In the genomic region with DNA sequence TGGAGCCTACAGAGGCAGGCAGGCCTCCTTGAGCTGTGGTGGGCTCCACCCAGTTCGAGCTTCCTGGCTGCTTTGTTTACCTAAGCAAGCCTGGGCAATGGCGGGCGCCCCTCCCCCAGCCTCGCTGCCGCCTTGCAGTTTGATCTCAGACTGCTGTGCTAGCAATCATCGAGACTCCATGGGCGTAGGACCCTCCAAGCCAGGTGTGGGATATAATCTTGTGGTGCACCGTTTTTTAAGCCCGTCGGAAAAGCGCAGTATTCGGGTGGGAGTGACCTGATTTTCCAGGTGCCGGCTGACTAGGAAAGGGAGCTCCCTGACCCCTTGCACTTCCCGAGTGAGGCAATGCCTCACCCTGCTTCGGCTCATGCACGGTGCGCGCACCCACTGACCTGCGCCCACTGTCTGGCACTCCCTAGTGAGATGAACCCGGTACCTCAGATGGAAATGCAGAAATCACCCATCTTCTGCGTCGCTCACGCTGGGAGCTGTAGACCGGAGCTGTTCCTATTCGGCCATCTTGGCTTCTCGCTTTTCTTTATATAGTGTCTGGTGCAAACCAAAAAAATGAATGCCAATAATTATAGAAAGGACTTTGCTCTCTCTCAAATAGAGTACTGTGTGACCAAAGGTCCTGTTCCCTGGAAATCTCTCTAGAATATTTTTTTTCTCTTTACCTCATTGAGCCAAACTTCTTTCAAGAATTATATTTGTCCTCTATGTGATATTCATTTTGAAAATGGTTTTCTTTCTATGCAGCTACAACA, we compare ENCODE assay signal across 5 cellular contexts. TPM values are rescaled to one million over a fixed set of nuclear protein-coding genes. Genes with fewer than 3 reads are reported as not detected.
"Had no signal": no experiment of that assay in that cellular context is flagged by ENCODE, and none has a peak within 500 bp of the region (broad histone marks: within the 10 kb centered on the region; RNA-seq: fewer than 3 reads in every experiment).

No MANE protein-coding gene starts in this region.

RNA-seq across cellular contexts. Expression of gene OTOGL, which starts 50.4 kb away (rescaled TPM):
- total RNA-seq: activated CD8-positive, alpha-beta memory T cell treated with anti-CD3 and anti-CD28 coated beads for 36 hours; activated T-cell treated with anti-CD3 and anti-CD28 coated beads, Interleukin-2, amount 50 U/mL, for 4 hours; ascending aorta; mesenteric fat pad; naive thymus-derived CD8-positive, alpha-beta T cell had no signal
- polyA plus RNA-seq: naive thymus-derived CD8-positive, alpha-beta T cell had no signal
